In genomic region chr11:111565111-111565720, GRCh38 we compare ENCODE assay signal across 1 cellular context.
TF ChIP-seq lines count a peak whose summit lies in the region.

No MANE protein-coding gene starts in this region.

TF ChIP-seq in A549, 52 proteins besides CTCF, POLR2A, EP300 and RAD21 (continued from another document):
- TF ChIP-seq HMGXB4 (CRISPR knock-in tag; IDR thresholded peaks at IDR 0.05; ENCODE audit: borderline replicate concordance) (no peak), CEBPB (IDR thresholded peaks at IDR 0.05) (peak in 1 of 2 experiments; percentile 36; a peak in 1 of 4 replicates), CHD4 (IDR thresholded peaks at IDR 0.05; ENCODE audit: borderline replicate concordance) (no peak), RFX5 (IDR thresholded peaks at IDR 0.05) (no peak), E2F6 (IDR thresholded peaks at IDR 0.05; ENCODE audit: borderline replicate concordance, low read depth) (no peak), CHD2 (IDR thresholded peaks at IDR 0.05; ENCODE audit: low read length, partially characterized antibody) (no peak)
